In genomic region chr2:100416939-100417744, GRCh38 we compare ENCODE assay signal across 8 cellular contexts. TPM values are rescaled to one million over a fixed set of nuclear protein-coding genes. Genes with fewer than 3 reads are reported as not detected.
DNase-seq lines count a peak whose midpoint lies in the region; ATAC-seq lines count a peak whose summit lies in the region.

Gene CHST10, minus strand, starts transcription at chr2:100417668. Its CDS starts 10,993 bp downstream, at chr2:100406675.

- H3K4me3 ChIP-seq in endocrine pancreas (ENCODE audit: control insufficient read depth, insufficient read depth, low read length) (peak within 1 kb of the TSS; percentile 91), mesodermal cell (ENCODE audit: extremely low read depth, insufficient read depth, low read length, poor library complexity, severe bottlenecking) (peak within 1 kb of the TSS; percentile 83)

- peak; percentile 28 for DNase-seq in A172 (ENCODE audit: low spot score)
- peak; percentile 53 for DNase-seq in NCI-H510A (lab: John Stamatoyannopoulos, UW)
- peak; percentile 15 to 28 for DNase-seq in activated CD8-positive, alpha-beta memory T cell treated with anti-CD3 and anti-CD28 coated beads for 4 hours (ENCODE audit: low read depth in 2 of 2)
- DNase-seq in stimulated activated CD8-positive, alpha-beta memory T cell treated with anti-CD3 and anti-CD28 coated beads, Interleukin-15, amount 100 ng/mL, for 4 hours (ENCODE audit: low read depth in 2 of 2) = peak; percentile 28 to 52

- peak within 1 kb of the TSS; percentile 82 for H3K9ac ChIP-seq in endocrine pancreas (ENCODE audit: control insufficient read depth, insufficient read depth, low read length)

- no peaks in the 10 kb centered on the region for H3K27me3 ChIP-seq in endocrine pancreas (ENCODE audit: control insufficient read depth, insufficient read depth, low read length)

- no peaks in the 10 kb centered on the region for H3K36me3 ChIP-seq in endocrine pancreas (ENCODE audit: control insufficient read depth, insufficient read depth, low read length)
- peaks cover 14% of the 10 kb centered on the region for H3K36me3 ChIP-seq in mesodermal cell (ENCODE audit: control insufficient read depth, insufficient read depth, low read length)

- 0% methylated on average over 66 of the region's 92 CpGs for WGBS in mesodermal cell (ENCODE audit: insufficient coverage in 2 of 2), 2 experiments

- peaks cover 10% of the 10 kb centered on the region for H3K4me1 ChIP-seq in endocrine pancreas (ENCODE audit: control insufficient read depth, insufficient read depth, low read length)
- H3K4me1 ChIP-seq in mesodermal cell (ENCODE audit: control insufficient read depth, insufficient read depth, low read length, poor library complexity, severe bottlenecking) = peaks cover 6% of the 10 kb centered on the region

- ATAC-seq in GM18519 (IDR thresholded peaks at IDR 0.05; ENCODE audit: low FRiP score, unreplicated experiment) (peak; percentile 80), HG03064 (IDR thresholded peaks at IDR 0.05; ENCODE audit: low read depth, unreplicated experiment) (peak; percentile 75)

- H3K27ac ChIP-seq in mesodermal cell (ENCODE audit: low read depth, low read length, severe bottlenecking) = peak within 1 kb of the TSS; percentile 73

- H3K9me3 ChIP-seq in endocrine pancreas (ENCODE audit: control insufficient read depth, low read length) (no peaks in the 10 kb centered on the region), mesodermal cell (ENCODE audit: control insufficient read depth, low read length) (no peaks in the 10 kb centered on the region)

RNA-seq across cellular contexts. Expression of gene CHST10, which starts in this region (rescaled TPM):
- total RNA-seq in A172 (2014; rRNA removed; shearing (Covaris generic)) = 24.2 and 42.6 TPM in 2 replicates
- 18.1 TPM for polyA plus RNA-seq in mesodermal cell (2013, experiment 1 of 2)
- polyA plus RNA-seq in mesodermal cell (2013, experiment 2 of 2) = 14.5 TPM

Comparison
In these comparisons a context has a peak if more than half of its experiments do, and no peak if none do; other contexts are left out.
1. Peak in every context shown above with its lines: DNase-seq, ATAC-seq, H3K4me3 ChIP-seq and H3K27ac ChIP-seq.